ENCODE assay signal across 11 cellular contexts in the genomic region with DNA sequence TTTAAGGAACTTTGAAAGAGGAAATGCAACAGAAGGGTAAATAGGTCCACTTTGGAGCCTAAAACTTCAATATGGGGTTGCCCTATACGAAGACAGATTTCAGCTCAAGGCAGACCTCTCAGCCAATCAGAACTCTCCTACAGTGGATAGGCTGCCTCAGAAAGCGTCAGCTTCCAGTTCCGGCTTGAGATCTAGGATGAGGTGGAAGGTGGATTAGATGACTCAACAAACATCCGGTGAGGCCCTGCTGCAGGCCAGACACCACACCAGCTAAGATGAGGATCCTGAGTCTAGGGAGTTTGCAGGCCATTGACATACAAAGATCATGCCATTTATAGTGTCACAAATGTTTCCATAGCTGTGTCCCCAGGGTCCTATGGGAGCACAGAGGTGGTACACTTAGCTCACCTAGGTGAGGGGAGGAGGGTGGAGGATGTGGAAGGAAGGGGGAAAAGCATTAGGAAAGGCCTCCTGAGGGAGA. TPM values are rescaled to one million over a fixed set of nuclear protein-coding genes. Genes with fewer than 3 reads are reported as not detected.
DNase-seq lines count a peak whose midpoint lies in the region; ATAC-seq and TF ChIP-seq lines count a peak whose summit lies in the region.
"Had no signal": no experiment of that assay in that cellular context is flagged by ENCODE, and none has a peak within 500 bp of the region (broad histone marks: within the 10 kb centered on the region; RNA-seq: fewer than 3 reads in every experiment).

No MANE protein-coding gene starts in this region.

- ATAC-seq in GM19455 (IDR thresholded peaks at IDR 0.05; ENCODE audit: unreplicated experiment) (peak; percentile 81), HG03196 (IDR thresholded peaks at IDR 0.05; ENCODE audit: unreplicated experiment) (peak; percentile 74)

- no peaks in the 10 kb centered on the region for H3K79me1 ChIP-seq in neuronal stem cell (ENCODE audit: low read depth, low read length)

- CTCF ChIA-PET in activated CD4-positive, alpha-beta memory T cell treated with anti-CD3 and anti-CD28 coated beads, Interleukin-2, amount 10 ng/mL, durations not matched to agents 7 days and 5 days (lab: Charles Lee), result no interaction called here

- H2BK120ac ChIP-seq in neuronal stem cell (ENCODE audit: low read depth, low read length), result no peak overlapping the region

- no peak overlapping the region for H3K4ac ChIP-seq in neuronal stem cell (ENCODE audit: low read length)

- H3K4me3 ChIP-seq in GM06990 (replicated peaks; ENCODE audit: low read depth, low read length) (no peak overlapping the region), neuronal stem cell (ENCODE audit: low read length in 2 of 2) (no peak overlapping the region), brain microvascular endothelial cell (ENCODE audit: low read depth, low read length) (no peak overlapping the region)

- no peak for TF ChIP-seq CTCF in GM06990 (IDR thresholded peaks at IDR 0.05; ENCODE audit: insufficient read depth, low read length, poor library complexity, severe bottlenecking)
- no peak for TF ChIP-seq CTCF in brain microvascular endothelial cell (IDR thresholded peaks at IDR 0.05; ENCODE audit: low read depth, low read length, missing control alignments)
- TF ChIP-seq CTCF in nephron progenitor cell (IDR thresholded peaks at IDR 0.05), result no peak
- no peak for TF ChIP-seq CTCF in chondrocyte (IDR thresholded peaks at IDR 0.05)

- no peak overlapping the region for H3K14ac ChIP-seq in neuronal stem cell (ENCODE audit: low read length)

- H3K27ac ChIP-seq in neuronal stem cell (replicated peaks; ENCODE audit: low read length) (no peak overlapping the region), brain microvascular endothelial cell (no peak overlapping the region)

- H4K91ac ChIP-seq in neuronal stem cell (ENCODE audit: low read depth, low read length, poor library complexity), result no peak overlapping the region

- H3K4me2 ChIP-seq in neuronal stem cell (ENCODE audit: insufficient read depth, low read length, poor library complexity, severe bottlenecking), result no peak overlapping the region

- no peak overlapping the region for H4K8ac ChIP-seq in neuronal stem cell (ENCODE audit: low read depth, low read length)

- in situ Hi-C loops in brain microvascular endothelial cell (cut with HindIII; ENCODE audit: low pct_ligation_motif_present, low sequenced_read_pairs), result no loop called here

- peak; percentile 85 for DNase-seq in GM06990 (ENCODE audit: extremely low read depth, insufficient read length)
- peak; percentile 39 for DNase-seq in activated CD4-positive, alpha-beta memory T cell treated with anti-CD3 and anti-CD28 coated beads, Interleukin-2, amount 10 ng/mL, durations not matched to agents 7 days and 5 days
- no peak for DNase-seq in neuronal stem cell (ENCODE audit: low spot score)
- DNase-seq in brain microvascular endothelial cell, result no peak
- DNase-seq in nephron progenitor cell, result no peak
- no peak for DNase-seq in chondrocyte (ENCODE audit: low spot score)
- DNase-seq: activated naive CD8-positive, alpha-beta T cell treated with anti-CD3 and anti-CD28 coated beads, Interleukin-2, amount 10 ng/mL, durations not matched to agents 7 days and 5 days had no signal

- H2AK5ac ChIP-seq in neuronal stem cell (ENCODE audit: low read depth, low read length), result no peak overlapping the region

- H3K4me3 Mint-ChIP-seq in activated CD4-positive, alpha-beta memory T cell treated with anti-CD3 and anti-CD28 coated beads, Interleukin-2, amount 10 ng/mL, durations not matched to agents 7 days and 5 days, result no peak overlapping the region
- H3K4me3 Mint-ChIP-seq in nephron progenitor cell (no peak overlapping the region), chondrocyte (ENCODE audit: unreplicated experiment) (no peak overlapping the region)
- H3K4me3 Mint-ChIP-seq: activated naive CD8-positive, alpha-beta T cell treated with anti-CD3 and anti-CD28 coated beads, Interleukin-2, amount 10 ng/mL, durations not matched to agents 7 days and 5 days had no signal

- POLR2A ChIA-PET in activated CD4-positive, alpha-beta memory T cell treated with anti-CD3 and anti-CD28 coated beads, Interleukin-2, amount 10 ng/mL, durations not matched to agents 7 days and 5 days (lab: Charles Lee), result no interaction called here

- WGBS in neuronal stem cell (ENCODE audit: extremely low coverage in 2 of 2, insufficient read length in 2 of 2, insufficient replicate concordance in 1 of 2), 2 donors, result no CpG with 5 or more reads among the region's 4 CpGs

- peaks cover 0 to 6% of the 10 kb centered on the region in 2 donors for H3K4me1 ChIP-seq in neuronal stem cell (ENCODE audit: control insufficient read depth in 2 of 2, insufficient read depth in 1 of 2, low read depth in 1 of 2, low read length in 2 of 2)

- H2BK12ac ChIP-seq in neuronal stem cell (ENCODE audit: low read length), result no peak overlapping the region

- no peak overlapping the region for H2AFZ ChIP-seq in neuronal stem cell (ENCODE audit: low read length)

- no peak overlapping the region for H3K9ac ChIP-seq in neuronal stem cell (ENCODE audit: low read depth, low read length, poor library complexity)

- H3K27me3 ChIP-seq in GM06990 (replicated peaks; ENCODE audit: control insufficient read depth, insufficient read depth, low read length) (no peaks in the 10 kb centered on the region), neuronal stem cell (ENCODE audit: control insufficient read depth in 3 of 3, insufficient read depth in 3 of 3, low read depth in 1 of 3, low read length in 3 of 3) (peaks cover 0 to 13% (median 0%) of the 10 kb centered on the region in 3 experiments), brain microvascular endothelial cell (replicated peaks) (no peaks in the 10 kb centered on the region)

- no peaks in the 10 kb centered on the region for H3K9me3 ChIP-seq in neuronal stem cell (replicated peaks in 1 of 2; ENCODE audit: control insufficient read depth in 2 of 2, insufficient read depth in 1 of 2, low read depth in 1 of 2, low read length in 2 of 2)

- no peak overlapping the region for H3K27ac Mint-ChIP-seq in activated CD4-positive, alpha-beta memory T cell treated with anti-CD3 and anti-CD28 coated beads, Interleukin-2, amount 10 ng/mL, durations not matched to agents 7 days and 5 days
- no peak overlapping the region for H3K27ac Mint-ChIP-seq in nephron progenitor cell
- H3K27ac Mint-ChIP-seq in chondrocyte (ENCODE audit: unreplicated experiment), result no peak overlapping the region

- peaks cover 5% of the 10 kb centered on the region for H3K27me3 Mint-ChIP-seq in activated CD4-positive, alpha-beta memory T cell treated with anti-CD3 and anti-CD28 coated beads, Interleukin-2, amount 10 ng/mL, durations not matched to agents 7 days and 5 days
- H3K27me3 Mint-ChIP-seq in nephron progenitor cell (ENCODE audit: low read depth, poor library complexity) (peaks cover 24% of the 10 kb centered on the region), chondrocyte (ENCODE audit: low read depth) (peaks cover 15% of the 10 kb centered on the region)
- H3K27me3 Mint-ChIP-seq: activated naive CD8-positive, alpha-beta T cell treated with anti-CD3 and anti-CD28 coated beads, Interleukin-2, amount 10 ng/mL, durations not matched to agents 7 days and 5 days had no signal

- no peak overlapping the region for H2BK5ac ChIP-seq in neuronal stem cell (ENCODE audit: low read length)

- peaks cover 10% of the 10 kb centered on the region for H3K9me3 Mint-ChIP-seq in activated CD4-positive, alpha-beta memory T cell treated with anti-CD3 and anti-CD28 coated beads, Interleukin-2, amount 10 ng/mL, durations not matched to agents 7 days and 5 days
- H3K9me3 Mint-ChIP-seq in nephron progenitor cell (peaks cover 46% of the 10 kb centered on the region), chondrocyte (ENCODE audit: low read depth) (peaks cover 22% of the 10 kb centered on the region)

- peaks cover 34% of the 10 kb centered on the region for H3K36me3 ChIP-seq in GM06990 (ENCODE audit: control insufficient read depth, insufficient read depth, low read length)
- H3K36me3 ChIP-seq in neuronal stem cell (replicated peaks in 1 of 2; ENCODE audit: control insufficient read depth in 2 of 2, insufficient read depth in 2 of 2, low read length in 2 of 2), result no peaks in the 10 kb centered on the region
- no peaks in the 10 kb centered on the region for H3K36me3 ChIP-seq in brain microvascular endothelial cell (replicated peaks)

- H3K36me3 Mint-ChIP-seq in activated CD4-positive, alpha-beta memory T cell treated with anti-CD3 and anti-CD28 coated beads, Interleukin-2, amount 10 ng/mL, durations not matched to agents 7 days and 5 days (ENCODE audit: low read depth), result peaks cover 2% of the 10 kb centered on the region
- no peaks in the 10 kb centered on the region for H3K36me3 Mint-ChIP-seq in nephron progenitor cell (ENCODE audit: low read depth)
- peaks cover 10% of the 10 kb centered on the region for H3K36me3 Mint-ChIP-seq in chondrocyte (ENCODE audit: low read depth)

- no peak overlapping the region for H3K18ac ChIP-seq in neuronal stem cell (ENCODE audit: low read length)

- H3K23ac ChIP-seq in neuronal stem cell (ENCODE audit: low read depth, low read length, poor library complexity), result no peak overlapping the region

- peaks cover 9% of the 10 kb centered on the region for H3K4me1 Mint-ChIP-seq in activated CD4-positive, alpha-beta memory T cell treated with anti-CD3 and anti-CD28 coated beads, Interleukin-2, amount 10 ng/mL, durations not matched to agents 7 days and 5 days
- H3K4me1 Mint-ChIP-seq in nephron progenitor cell (peaks cover 27% of the 10 kb centered on the region), chondrocyte (ENCODE audit: low read depth) (peaks cover 5% of the 10 kb centered on the region)

- no peak overlapping the region for H2BK15ac ChIP-seq in neuronal stem cell (ENCODE audit: low read length)

RNA-seq across cellular contexts. Expression of a gene that starts 7.9 kb away (rescaled TPM):
- total RNA-seq in activated CD4-positive, alpha-beta memory T cell treated with anti-CD3 and anti-CD28 coated beads, Interleukin-2, amount 10 ng/mL, durations not matched to agents 7 days and 5 days, result under 1 TPM in 1 of 2 experiments, not detected in 1; 0.13 TPM
- polyA plus RNA-seq in neuronal stem cell (2013, experiment 1 of 2), result not detected
- polyA plus RNA-seq in neuronal stem cell (2013, experiment 2 of 2), result not detected
- total RNA-seq in chondrocyte, result not detected in 3 replicates

RNA-seq across cellular contexts. Expression of a gene that starts 48.8 kb away (rescaled TPM):
- total RNA-seq in activated CD4-positive, alpha-beta memory T cell treated with anti-CD3 and anti-CD28 coated beads, Interleukin-2, amount 10 ng/mL, durations not matched to agents 7 days and 5 days, result not detected
- not detected for polyA plus RNA-seq in neuronal stem cell (2013, experiment 1 of 2)
- polyA plus RNA-seq in neuronal stem cell (2013, experiment 2 of 2), result not detected
- total RNA-seq in chondrocyte, result not detected in 3 replicates
- total RNA-seq: activated naive CD8-positive, alpha-beta T cell treated with anti-CD3 and anti-CD28 coated beads, Interleukin-2, amount 10 ng/mL, durations not matched to agents 7 days and 5 days; mononuclear cell; subcutaneous adipose tissue had no signal

Comparison
In these comparisons a context has a peak if more than half of its experiments do, and no peak if none do; other contexts are left out.
1. DNase-seq: peak in GM06990 (single experiment) and activated CD4-positive, alpha-beta memory T cell treated with anti-CD3 and anti-CD28 coated beads, Interleukin-2, amount 10 ng/mL, durations not matched to agents 7 days and 5 days (single experiment); none in neuronal stem cell (single experiment), brain microvascular endothelial cell (single experiment), nephron progenitor cell (single experiment) and chondrocyte (single experiment).